Comparison of ENCODE assay signal across 12 cellular contexts in genomic region chr1:2073382-2074230, GRCh38. TPM values are rescaled to one million over a fixed set of nuclear protein-coding genes. Genes with fewer than 3 reads are reported as not detected.
DNase-seq lines count a peak whose midpoint lies in the region; ATAC-seq and TF ChIP-seq lines count a peak whose summit lies in the region.
"Had no signal": no experiment of that assay in that cellular context is flagged by ENCODE, and none has a peak within 500 bp of the region (broad histone marks: within the 10 kb centered on the region; RNA-seq: fewer than 3 reads in every experiment).

No MANE protein-coding gene starts in this region.

- intact Hi-C loops in A673 (cut with micrococcal nuclease; ENCODE audit: unreplicated experiment) = no loop called here
- intact Hi-C loops in CD8-positive, alpha-beta T cell (cut with DNase I, micrococcal nuclease) = no loop called here

- CTCF ChIA-PET in A673 (lab: Charles Lee) = interaction anchor here (0.6 kb wide), 1 partner anchor 21 kb away, joined by 4 read pairs; no protein-coding TSS in a partner anchor
- CTCF ChIA-PET in CD8-positive, alpha-beta T cell (lab: Charles Lee) = no interaction called here
- CTCF ChIA-PET in activated CD4-positive, alpha-beta memory T cell treated with anti-CD3 and anti-CD28 coated beads, Interleukin-2, amount 10 ng/mL, durations not matched to agents 7 days and 5 days (lab: Charles Lee) = no interaction called here

- POLR2A ChIA-PET in A673 (lab: Charles Lee; ENCODE audit: low non-redundant PET) = no interaction called here
- POLR2A ChIA-PET in CD8-positive, alpha-beta T cell (lab: Charles Lee) = no interaction called here
- POLR2A ChIA-PET in activated CD4-positive, alpha-beta memory T cell treated with anti-CD3 and anti-CD28 coated beads, Interleukin-2, amount 10 ng/mL, durations not matched to agents 7 days and 5 days (lab: Charles Lee) = no interaction called here

- peaks cover 34% of the 10 kb centered on the region for H3K36me3 Mint-ChIP-seq in CD8-positive, alpha-beta T cell
- H3K36me3 Mint-ChIP-seq in activated CD4-positive, alpha-beta memory T cell treated with anti-CD3 and anti-CD28 coated beads, Interleukin-2, amount 10 ng/mL, durations not matched to agents 7 days and 5 days (ENCODE audit: low read depth) = peaks cover 11% of the 10 kb centered on the region

- no peaks in the 10 kb centered on the region for H3K4me1 ChIP-seq in A673 (ENCODE audit: insufficient read depth, low read length, poor library complexity, severe bottlenecking)
- no peaks in the 10 kb centered on the region for H3K4me1 ChIP-seq in CD8-positive, alpha-beta T cell (ENCODE audit: insufficient read depth, low read length)

- BruUV-seq in A673 (replicated peaks; lab: Mats Ljungman, UMichigan) = no TSS peak

- no peak overlapping the region for H3K27ac ChIP-seq in A673 (ENCODE audit: low read depth, low read length, poor library complexity, severe bottlenecking)
- H3K27ac ChIP-seq in CD8-positive, alpha-beta T cell (ENCODE audit: low read depth, low read length) = no peak overlapping the region

- H3K27me3 Mint-ChIP-seq in CD8-positive, alpha-beta T cell (ENCODE audit: low read depth) = no peaks in the 10 kb centered on the region
- H3K27me3 Mint-ChIP-seq in activated CD4-positive, alpha-beta memory T cell treated with anti-CD3 and anti-CD28 coated beads, Interleukin-2, amount 10 ng/mL, durations not matched to agents 7 days and 5 days = no peaks in the 10 kb centered on the region
- H3K27me3 Mint-ChIP-seq: stimulated activated naive B cell treated with anti-CD40 and anti-IgM and Interleukin-4, amounts not matched to agents 10 μg/mL and 1 μg/mL and 100 μg/mL, for 72 hours had no signal

- H3K36me3 ChIP-seq in A673 (ENCODE audit: insufficient read depth, low read length, poor library complexity, severe bottlenecking) = no peaks in the 10 kb centered on the region
- no peaks in the 10 kb centered on the region for H3K36me3 ChIP-seq in CD8-positive, alpha-beta T cell (ENCODE audit: insufficient read depth, low read length)

- no peak for TF ChIP-seq CTCF in A673 (conservative IDR thresholded peaks at IDR 0.05; ENCODE audit: low read depth, low read length)
- no peak for TF ChIP-seq CTCF in astrocyte of the cerebellum (IDR thresholded peaks at IDR 0.05; ENCODE audit: low read depth, low read length, missing control alignments)
- TF ChIP-seq CTCF in CD8-positive, alpha-beta T cell (IDR thresholded peaks at IDR 0.05) = no peak

- peaks cover 33% of the 10 kb centered on the region for H3K27me3 ChIP-seq in A673 (replicated peaks; ENCODE audit: insufficient read depth, low read depth, low read length, poor library complexity)
- no peaks in the 10 kb centered on the region for H3K27me3 ChIP-seq in CD8-positive, alpha-beta T cell (ENCODE audit: insufficient read depth, low read length)

- peak overlapping the region; percentile 30 for H3K4me3 ChIP-seq in A673 (ENCODE audit: low read depth, low read length, poor library complexity, severe bottlenecking)
- H3K4me3 ChIP-seq in astrocyte of the cerebellum (ENCODE audit: low read depth, low read length) = peak overlapping the region; percentile 45
- H3K4me3 ChIP-seq in CD8-positive, alpha-beta T cell (ENCODE audit: low read depth, low read length) = no peak overlapping the region

- peak; percentile 53 for DNase-seq in A673 (ENCODE audit: low spot score)
- peak; percentile 45 for DNase-seq in H4 (ENCODE audit: low spot score)
- peak; percentile 20 for DNase-seq in astrocyte of the cerebellum (ENCODE audit: low read depth)
- peak; percentile 72 for DNase-seq in iris pigment epithelial cell (ENCODE audit: low read depth)
- DNase-seq in CD8-positive, alpha-beta T cell = no peak
- no peak for DNase-seq in DMS79 (lab: John Stamatoyannopoulos, UW)
- DNase-seq in activated CD4-positive, alpha-beta memory T cell treated with anti-CD3 and anti-CD28 coated beads, Interleukin-2, amount 10 ng/mL, durations not matched to agents 7 days and 5 days = no peak
- DNase-seq: stimulated activated naive B cell treated with anti-CD40 and anti-IgM and Interleukin-4, amounts not matched to agents 10 μg/mL and 1 μg/mL and 100 μg/mL, for 72 hours had no signal

- in situ Hi-C loops in astrocyte of the cerebellum (cut with HindIII; ENCODE audit: low sequenced_read_pairs) = no loop called here

- ATAC-seq in CD8-positive, alpha-beta T cell = no peak
- ATAC-seq in HG02759 (IDR thresholded peaks at IDR 0.05; ENCODE audit: unreplicated experiment) = no peak
- ATAC-seq: stimulated activated naive B cell treated with anti-CD40 and anti-IgM and Interleukin-4, amounts not matched to agents 10 μg/mL and 1 μg/mL and 100 μg/mL, for 72 hours had no signal

- H3K27ac Mint-ChIP-seq in CD8-positive, alpha-beta T cell = no peak overlapping the region
- no peak overlapping the region for H3K27ac Mint-ChIP-seq in activated CD4-positive, alpha-beta memory T cell treated with anti-CD3 and anti-CD28 coated beads, Interleukin-2, amount 10 ng/mL, durations not matched to agents 7 days and 5 days
- H3K27ac Mint-ChIP-seq: stimulated activated naive B cell treated with anti-CD40 and anti-IgM and Interleukin-4, amounts not matched to agents 10 μg/mL and 1 μg/mL and 100 μg/mL, for 72 hours had no signal

- no peaks in the 10 kb centered on the region for H3K4me1 Mint-ChIP-seq in CD8-positive, alpha-beta T cell (ENCODE audit: low read depth)
- H3K4me1 Mint-ChIP-seq in activated CD4-positive, alpha-beta memory T cell treated with anti-CD3 and anti-CD28 coated beads, Interleukin-2, amount 10 ng/mL, durations not matched to agents 7 days and 5 days = no peaks in the 10 kb centered on the region

- no peak overlapping the region for H3K4me3 Mint-ChIP-seq in CD8-positive, alpha-beta T cell
- H3K4me3 Mint-ChIP-seq in activated CD4-positive, alpha-beta memory T cell treated with anti-CD3 and anti-CD28 coated beads, Interleukin-2, amount 10 ng/mL, durations not matched to agents 7 days and 5 days = no peak overlapping the region
- H3K4me3 Mint-ChIP-seq: stimulated activated naive B cell treated with anti-CD40 and anti-IgM and Interleukin-4, amounts not matched to agents 10 μg/mL and 1 μg/mL and 100 μg/mL, for 72 hours had no signal

- peaks cover 9% of the 10 kb centered on the region for H3K9me3 ChIP-seq in A673 (ENCODE audit: low read depth, low read length, poor library complexity, severe bottlenecking)
- no peaks in the 10 kb centered on the region for H3K9me3 ChIP-seq in CD8-positive, alpha-beta T cell (ENCODE audit: low read length)

- peaks cover 6% of the 10 kb centered on the region for H3K9me3 Mint-ChIP-seq in CD8-positive, alpha-beta T cell
- H3K9me3 Mint-ChIP-seq in activated CD4-positive, alpha-beta memory T cell treated with anti-CD3 and anti-CD28 coated beads, Interleukin-2, amount 10 ng/mL, durations not matched to agents 7 days and 5 days = peaks cover 11% of the 10 kb centered on the region

RNA-seq across cellular contexts. Expression of gene PRKCZ, which starts 23.4 kb away (rescaled TPM):
- total RNA-seq in A673 (2021) = 1.9 and 3.2 TPM in 2 replicates
- 8.9 and 11.4 TPM in 2 replicates for total RNA-seq in H4 (2014; rRNA removed; shearing (Covaris generic))
- 10 to 100 TPM; 17.1 to 19.6 TPM for total RNA-seq in CD8-positive, alpha-beta T cell
- total RNA-seq in activated CD4-positive, alpha-beta memory T cell treated with anti-CD3 and anti-CD28 coated beads, Interleukin-2, amount 10 ng/mL, durations not matched to agents 7 days and 5 days = 1 to 10 TPM; 6.7 to 8.0 TPM

RNA-seq across cellular contexts. Expression of gene GABRD, which starts 54.5 kb away (rescaled TPM):
- not detected in 2 replicates for total RNA-seq in A673 (2021)
- 2.1 TPM in 2 replicates for total RNA-seq in H4 (2014; rRNA removed; shearing (Covaris generic))
- under 1 TPM; 0.19 to 0.25 TPM for total RNA-seq in CD8-positive, alpha-beta T cell
- total RNA-seq in activated CD4-positive, alpha-beta memory T cell treated with anti-CD3 and anti-CD28 coated beads, Interleukin-2, amount 10 ng/mL, durations not matched to agents 7 days and 5 days = not detected
- total RNA-seq: bronchial epithelial cell, renal cortical epithelial cell, RPMI7951 had no signal

Comparison
In these comparisons a context has a peak if more than half of its experiments do, and no peak if none do; other contexts are left out.
1. DNase-seq: peak in A673 (single experiment), H4 (single experiment), astrocyte of the cerebellum (single experiment) and iris pigment epithelial cell (single experiment); none in CD8-positive, alpha-beta T cell (0 of 7), DMS79 (single experiment) and activated CD4-positive, alpha-beta memory T cell treated with anti-CD3 and anti-CD28 coated beads, Interleukin-2, amount 10 ng/mL, durations not matched to agents 7 days and 5 days (single experiment).